In genomic region chr1:83581747-83582146, GRCh38 we compare ENCODE assay signal across 33 cellular contexts.
"Had no signal": no experiment of that assay in that cellular context is flagged by ENCODE, and none has a peak within 500 bp of the region (broad histone marks: within the 10 kb centered on the region; RNA-seq: fewer than 3 reads in every experiment).

No MANE protein-coding gene starts in this region.

- H3K9ac ChIP-seq: KMS-11 had no signal

- H3K36me3 ChIP-seq: MG63 had no signal

- H3K27me3 ChIP-seq: MG63 had no signal

- H3K4me2 ChIP-seq: KMS-11 had no signal

- H3K27ac ChIP-seq: KMS-11 had no signal

- DNase-seq: Karpas-422, Kasumi-1, KG1, MG63, MM.1S, NCI-H1048, NCI-H1092, NCI-H1092 treated with DMSO at 0.1 percent for 48 hours, NCI-H1105, NCI-H1105 treated with DMSO at 0.1 percent for 48 hours, NCI-H1417, NCI-H1417 treated with DMSO at 0.1 percent for 48 hours, NCI-H1436, NCI-H1436 treated with DMSO at 0.1 percent for 48 hours, NCI-H146, NCI-H1694 treated with DMSO at 0.1 percent for 48 hours, NCI-H187, NCI-H187 treated with DMSO at 0.1 percent for 48 hours, NCI-H1930, NCI-H2029, NCI-H2029 treated with DMSO at 0.1 percent for 48 hours, NCI-H2081, NCI-H2081 treated with DMSO at 0.1 percent for 48 hours, NCI-H2107, NCI-H2171, NCI-H2171 treated with DMSO at 0.1 percent for 48 hours, NCI-H2227 treated with DMSO at 0.1 percent for 48 hours, NCI-H226, NCI-H345, NCI-H446, NCI-H446 treated with DMSO at 0.1 percent for 48 hours, NCI-H510A had no signal

- H3K4me3 ChIP-seq: MG63 had no signal
